8 cellular contexts compared by ENCODE assay signal in the genomic region with DNA sequence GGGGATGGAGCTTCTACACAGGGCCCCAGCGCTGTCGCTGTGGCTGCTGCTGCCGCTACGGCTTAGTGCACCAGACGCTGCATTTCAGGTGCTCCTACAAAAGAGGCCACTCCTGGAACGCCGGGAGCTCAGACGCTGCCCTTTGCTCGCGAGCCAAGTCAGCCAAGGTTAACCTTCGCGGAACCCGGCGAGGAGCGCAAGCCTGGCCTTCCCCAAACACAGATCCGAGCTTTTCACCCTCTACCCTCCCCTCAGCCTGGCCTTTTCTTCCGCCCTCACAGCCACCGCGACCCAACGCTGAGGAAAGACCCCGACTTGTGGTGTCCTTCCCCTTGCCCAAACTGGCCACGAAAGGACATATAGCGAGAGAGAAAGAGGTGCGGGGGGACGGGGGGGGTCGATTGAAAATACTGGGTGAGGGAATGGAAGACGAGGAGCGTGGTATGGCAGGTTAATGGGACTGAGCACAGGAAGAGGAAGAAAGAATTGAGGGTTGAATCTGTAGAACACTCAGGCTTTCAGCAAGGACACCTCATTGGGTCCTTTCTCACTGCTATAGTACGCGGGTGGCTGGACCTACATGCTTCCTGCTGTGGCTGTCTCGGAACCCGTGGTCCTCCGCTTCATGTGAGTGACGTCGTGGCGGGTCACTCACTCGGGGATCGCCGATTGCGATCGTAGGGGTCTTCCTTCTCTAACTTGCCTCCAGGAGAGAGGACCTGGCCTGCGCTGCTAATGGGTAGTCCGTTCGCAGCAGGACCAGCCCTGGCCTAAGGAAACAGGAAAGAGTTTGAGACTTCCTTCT. TPM values are rescaled to one million over a fixed set of nuclear protein-coding genes. Genes with fewer than 3 reads are reported as not detected.
DNase-seq lines count a peak whose midpoint lies in the region; FAIRE-seq and TF ChIP-seq lines count a peak whose summit lies in the region.

A gene (plus strand): TSS at position 583 of the 805 bp plus-strand sequence. CDS start 8,460 bp downstream, outside the sequence.
A gene (minus strand): TSS at position 242 of the 805 bp plus-strand sequence. CDS start 7,249 bp downstream, outside the sequence.

- H3K9me3 ChIP-seq in MM.1S (replicated peaks; ENCODE audit: insufficient read depth, low read length) (no peaks in the 10 kb centered on the region), stomach smooth muscle (ENCODE audit: control insufficient read depth in 2 of 2, low read length in 2 of 2) (no peaks in the 10 kb centered on the region)

- peaks cover 22% of the 10 kb centered on the region for H3K4me1 Mint-ChIP-seq in neural crest cell

- H3K4me2 ChIP-seq in MM.1S (ENCODE audit: low read depth, low read length): peak within 1 kb of the TSS; percentile 69

- peaks cover 12% of the 10 kb centered on the region for H3K4me1 ChIP-seq in MM.1S (ENCODE audit: low read length)
- H3K4me1 ChIP-seq in stomach smooth muscle (ENCODE audit: control insufficient read depth, insufficient read depth, low read length): peaks cover 5% of the 10 kb centered on the region

- no peaks in the 10 kb centered on the region for H3K27me3 Mint-ChIP-seq in neural crest cell (ENCODE audit: low read depth)

- no peaks in the 10 kb centered on the region for H3K9me3 Mint-ChIP-seq in neural crest cell

- H4K20me1 ChIP-seq in MM.1S (ENCODE audit: insufficient read depth, low read length): no peaks in the 10 kb centered on the region

- H3K27me3 ChIP-seq in MM.1S (replicated peaks; ENCODE audit: insufficient read depth, low read length) (no peaks in the 10 kb centered on the region), stomach smooth muscle (ENCODE audit: control insufficient read depth in 1 of 2, insufficient read depth in 2 of 2, low read length in 2 of 2) (no peaks in the 10 kb centered on the region)

- H3K27ac ChIP-seq in MM.1S (ENCODE audit: low read length): peak within 1 kb of the TSS; percentile 87
- H3K27ac ChIP-seq in stomach smooth muscle (ENCODE audit: low read length): peak within 1 kb of the TSS; percentile 94

- H3F3A ChIP-seq in MM.1S (ENCODE audit: insufficient read depth, low read length): 0 out of 2 replicates have a peak, but pooled peaks cover 10% of the 10 kb centered on the region

- H3K36me3 Mint-ChIP-seq in neural crest cell (ENCODE audit: low read depth): peaks cover 9% of the 10 kb centered on the region

- H3K4me3 ChIP-seq in MM.1S (ENCODE audit: low read length) (peak within 1 kb of the TSS; percentile 90), foreskin fibroblast (ENCODE audit: low read depth in 1 of 2, low read length in 2 of 2) (peak within 1 kb of the TSS; percentile 66 to 98), stomach smooth muscle (ENCODE audit: low read length in 2 of 2) (peak within 1 kb of the TSS; percentile 97 to 98)

- H3K79me2 ChIP-seq in MM.1S (ENCODE audit: low read length): peaks cover 75% of the 10 kb centered on the region

- H3K36me3 ChIP-seq in MM.1S (replicated peaks; ENCODE audit: insufficient read depth, low read length) (no peaks in the 10 kb centered on the region), stomach smooth muscle (ENCODE audit: control insufficient read depth in 2 of 2, insufficient read depth in 2 of 2, low read length in 2 of 2) (no peaks in the 10 kb centered on the region)

- DNase-seq in HCEC 1CT (peak; percentile 76), MM.1S (peak; percentile 91), SHP77 treated with DMSO at 0.1 percent for 48 hours (lab: John Stamatoyannopoulos, UW) (peak; percentile 42), activated gamma-delta T cell (lab: John Stamatoyannopoulos, UW) (peak; percentile 59), foreskin fibroblast (peak; percentile 82 to 95), neural crest cell (ENCODE audit: low read depth, low spot score) (peak; percentile 77)

- H3K9ac ChIP-seq in MM.1S (ENCODE audit: low read length) (peak within 1 kb of the TSS; percentile 95), stomach smooth muscle (ENCODE audit: low read length in 2 of 2) (peak within 1 kb of the TSS; percentile 97 to 99)

- no peaks in the 10 kb centered on the region for H3K9me2 ChIP-seq in MM.1S (replicated peaks; ENCODE audit: insufficient read depth, low read length)

- H3K4me3 Mint-ChIP-seq in neural crest cell: no peak within 1 kb of the TSS

- FAIRE-seq in G401.6 (lab: Jason Lieb, UNC): peak; percentile 71

- peak within 1 kb of the TSS; percentile 81 for H2AFZ ChIP-seq in MM.1S (ENCODE audit: low read length)

- no peak within 1 kb of the TSS for H3K27ac Mint-ChIP-seq in neural crest cell (ENCODE audit: unreplicated experiment)

- TF ChIP-seq CTCF in MM.1S (IDR thresholded peaks at IDR 0.05; ENCODE audit: low read length): no peak
- TF ChIP-seq CTCF in foreskin fibroblast (IDR thresholded peaks at IDR 0.05; ENCODE audit: low read depth, low read length): no peak
- no peak for TF ChIP-seq CTCF in neural crest cell (conservative IDR thresholded peaks at IDR 0.05)

RNA-seq across cellular contexts. Expression of the first gene that starts in this region (rescaled TPM):
- 32.2 and 34.3 TPM in 2 replicates for total RNA-seq in neural crest cell

RNA-seq across cellular contexts. Expression of the second gene that starts in this region (rescaled TPM):
- 42.0 and 47.6 TPM in 2 replicates for total RNA-seq in neural crest cell

Comparison
In these comparisons a context has a peak if more than half of its experiments do, and no peak if none do; other contexts are left out.
1. Peak in every context shown above with its lines: DNase-seq, H3K4me3 ChIP-seq and H3K27ac ChIP-seq.